2 cellular contexts compared by ENCODE assay signal in genomic region chr6:37819177-37819801, GRCh38.
TF ChIP-seq lines count a peak whose summit lies in the region.

Gene ZFAND3, plus strand, starts transcription at chr6:37819727. Its CDS starts 219 bp downstream, at chr6:37819946.

TF ChIP-seq in HCT116, 20 proteins besides CTCF, POLR2A, EP300 and RAD21 (continued from another document):
- TF ChIP-seq ZNF274 (IDR thresholded peaks at IDR 0.05; ENCODE audit: low read depth, low read length) = no peak
- TF ChIP-seq ELF1 (IDR thresholded peaks at IDR 0.05; ENCODE audit: borderline replicate concordance, low read depth) = no peak
- TF ChIP-seq JUND (IDR thresholded peaks at IDR 0.05) = peak; percentile 74
- no peak for TF ChIP-seq SRF (IDR thresholded peaks at IDR 0.05; ENCODE audit: low read depth)
- TF ChIP-seq, protein P1, sequence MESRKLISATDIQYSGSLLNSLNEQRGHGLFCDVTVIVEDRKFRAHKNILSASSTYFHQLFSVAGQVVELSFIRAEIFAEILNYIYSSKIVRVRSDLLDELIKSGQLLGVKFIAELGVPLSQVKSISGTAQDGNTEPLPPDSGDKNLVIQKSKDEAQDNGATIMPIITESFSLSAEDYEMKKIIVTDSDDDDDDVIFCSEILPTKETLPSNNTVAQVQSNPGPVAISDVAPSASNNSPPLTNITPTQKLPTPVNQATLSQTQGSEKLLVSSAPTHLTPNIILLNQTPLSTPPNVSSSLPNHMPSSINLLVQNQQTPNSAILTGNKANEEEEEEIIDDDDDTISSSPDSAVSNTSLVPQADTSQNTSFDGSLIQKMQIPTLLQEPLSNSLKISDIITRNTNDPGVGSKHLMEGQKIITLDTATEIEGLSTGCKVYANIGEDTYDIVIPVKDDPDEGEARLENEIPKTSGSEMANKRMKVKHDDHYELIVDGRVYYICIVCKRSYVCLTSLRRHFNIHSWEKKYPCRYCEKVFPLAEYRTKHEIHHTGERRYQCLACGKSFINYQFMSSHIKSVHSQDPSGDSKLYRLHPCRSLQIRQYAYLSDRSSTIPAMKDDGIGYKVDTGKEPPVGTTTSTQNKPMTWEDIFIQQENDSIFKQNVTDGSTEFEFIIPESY (IDR thresholded peaks at IDR 0.05; ENCODE audit: extremely low read depth, insufficient replicate concordance, low read length) = no peak
- TF ChIP-seq, protein P2, sequence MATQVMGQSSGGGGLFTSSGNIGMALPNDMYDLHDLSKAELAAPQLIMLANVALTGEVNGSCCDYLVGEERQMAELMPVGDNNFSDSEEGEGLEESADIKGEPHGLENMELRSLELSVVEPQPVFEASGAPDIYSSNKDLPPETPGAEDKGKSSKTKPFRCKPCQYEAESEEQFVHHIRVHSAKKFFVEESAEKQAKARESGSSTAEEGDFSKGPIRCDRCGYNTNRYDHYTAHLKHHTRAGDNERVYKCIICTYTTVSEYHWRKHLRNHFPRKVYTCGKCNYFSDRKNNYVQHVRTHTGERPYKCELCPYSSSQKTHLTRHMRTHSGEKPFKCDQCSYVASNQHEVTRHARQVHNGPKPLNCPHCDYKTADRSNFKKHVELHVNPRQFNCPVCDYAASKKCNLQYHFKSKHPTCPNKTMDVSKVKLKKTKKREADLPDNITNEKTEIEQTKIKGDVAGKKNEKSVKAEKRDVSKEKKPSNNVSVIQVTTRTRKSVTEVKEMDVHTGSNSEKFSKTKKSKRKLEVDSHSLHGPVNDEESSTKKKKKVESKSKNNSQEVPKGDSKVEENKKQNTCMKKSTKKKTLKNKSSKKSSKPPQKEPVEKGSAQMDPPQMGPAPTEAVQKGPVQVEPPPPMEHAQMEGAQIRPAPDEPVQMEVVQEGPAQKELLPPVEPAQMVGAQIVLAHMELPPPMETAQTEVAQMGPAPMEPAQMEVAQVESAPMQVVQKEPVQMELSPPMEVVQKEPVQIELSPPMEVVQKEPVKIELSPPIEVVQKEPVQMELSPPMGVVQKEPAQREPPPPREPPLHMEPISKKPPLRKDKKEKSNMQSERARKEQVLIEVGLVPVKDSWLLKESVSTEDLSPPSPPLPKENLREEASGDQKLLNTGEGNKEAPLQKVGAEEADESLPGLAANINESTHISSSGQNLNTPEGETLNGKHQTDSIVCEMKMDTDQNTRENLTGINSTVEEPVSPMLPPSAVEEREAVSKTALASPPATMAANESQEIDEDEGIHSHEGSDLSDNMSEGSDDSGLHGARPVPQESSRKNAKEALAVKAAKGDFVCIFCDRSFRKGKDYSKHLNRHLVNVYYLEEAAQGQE (IDR thresholded peaks at IDR 0.05; ENCODE audit: low read depth) = no peak
- TF ChIP-seq, protein P3, sequence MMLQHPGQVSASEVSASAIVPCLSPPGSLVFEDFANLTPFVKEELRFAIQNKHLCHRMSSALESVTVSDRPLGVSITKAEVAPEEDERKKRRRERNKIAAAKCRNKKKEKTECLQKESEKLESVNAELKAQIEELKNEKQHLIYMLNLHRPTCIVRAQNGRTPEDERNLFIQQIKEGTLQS (IDR thresholded peaks at IDR 0.05) = no peak
- no peak for TF ChIP-seq EZH2 (IDR thresholded peaks at IDR 0.05)

TF ChIP-seq in neural cell, 6 proteins besides CTCF, POLR2A, EP300 and RAD21 (continued from another document):
- TF ChIP-seq EZH2 (IDR thresholded peaks at IDR 0.05; ENCODE audit: borderline replicate concordance, insufficient read depth, low read length, poor library complexity, severe bottlenecking) = no peak
